9 cellular contexts compared by ENCODE assay signal in genomic region chr1:40064797-40065492, GRCh38.
DNase-seq lines count a peak whose midpoint lies in the region; ATAC-seq and TF ChIP-seq lines count a peak whose summit lies in the region.
"Had no signal": no experiment of that assay in that cellular context is flagged by ENCODE, and none has a peak within 500 bp of the region (broad histone marks: within the 10 kb centered on the region; RNA-seq: fewer than 3 reads in every experiment).

No MANE protein-coding gene starts in this region.

- H3K9me3 Mint-ChIP-seq in dendritic cell treated with granulocyte-macrophage colony-stimulating factor and Interleukin-4, amounts not matched to agents 40 ng/mL and 50 ng/mL, for 4 days, result no peaks in the 10 kb centered on the region

- peaks cover 88% of the 10 kb centered on the region for H3K36me3 ChIP-seq in DOHH2 (ENCODE audit: control insufficient read depth, low read length)

- TF ChIP-seq CTCF in DOHH2 (IDR thresholded peaks at IDR 0.05; ENCODE audit: low read depth, low read length, poor library complexity, severe bottlenecking) (no peak), GM20000 (IDR thresholded peaks at IDR 0.05; ENCODE audit: extremely low read depth, missing control alignments) (no peak), HL-60 (IDR thresholded peaks at IDR 0.05; ENCODE audit: insufficient read depth, low read length) (no peak)

- intact Hi-C loops in dendritic cell treated with granulocyte-macrophage colony-stimulating factor and Interleukin-4, amounts not matched to agents 40 ng/mL and 50 ng/mL, for 4 days (cut with micrococcal nuclease), result no loop called here

- H3K9me3 ChIP-seq in DOHH2 (ENCODE audit: control insufficient read depth, insufficient read depth, low read length), result no peaks in the 10 kb centered on the region

- H3K4me2 ChIP-seq in DOHH2 (ENCODE audit: low read length), result peak overlapping the region; percentile 71

- H3K36me3 Mint-ChIP-seq in dendritic cell treated with granulocyte-macrophage colony-stimulating factor and Interleukin-4, amounts not matched to agents 40 ng/mL and 50 ng/mL, for 4 days (ENCODE audit: low read depth), result peaks cover 100% of the 10 kb centered on the region

- H3K27ac Mint-ChIP-seq in dendritic cell treated with granulocyte-macrophage colony-stimulating factor and Interleukin-4, amounts not matched to agents 40 ng/mL and 50 ng/mL, for 4 days, result peak overlapping the region; percentile 57

- no peak for ATAC-seq in HG03469 (IDR thresholded peaks at IDR 0.05; ENCODE audit: unreplicated experiment)

- H3K79me2 ChIP-seq in DOHH2 (ENCODE audit: control insufficient read depth, low read length), result peaks cover 32% of the 10 kb centered on the region

- H3K27ac ChIP-seq in DOHH2 (ENCODE audit: low read depth, low read length) (peak overlapping the region; percentile 91), HL-60 (replicated peaks) (peak overlapping the region; percentile 87)

- peaks cover 17% of the 10 kb centered on the region for H3F3A ChIP-seq in DOHH2 (ENCODE audit: control insufficient read depth, insufficient read depth)

- H3K4me1 Mint-ChIP-seq in dendritic cell treated with granulocyte-macrophage colony-stimulating factor and Interleukin-4, amounts not matched to agents 40 ng/mL and 50 ng/mL, for 4 days (ENCODE audit: low read depth), result peaks cover 72% of the 10 kb centered on the region

- H3K9me2 ChIP-seq in DOHH2 (replicated peaks; ENCODE audit: control insufficient read depth, low read length), result no peaks in the 10 kb centered on the region

- H3K27me3 ChIP-seq in DOHH2 (ENCODE audit: control insufficient read depth, low read length) (no peaks in the 10 kb centered on the region), HL-60 (ENCODE audit: insufficient read depth, poor library complexity, severe bottlenecking) (no peaks in the 10 kb centered on the region)

- no peaks in the 10 kb centered on the region for H4K20me1 ChIP-seq in DOHH2 (ENCODE audit: control insufficient read depth, insufficient read depth, low read depth, low read length)

- no peaks in the 10 kb centered on the region for H3K27me3 Mint-ChIP-seq in dendritic cell treated with granulocyte-macrophage colony-stimulating factor and Interleukin-4, amounts not matched to agents 40 ng/mL and 50 ng/mL, for 4 days

- H3K4me3 ChIP-seq in DOHH2 (ENCODE audit: low read length) (peak overlapping the region; percentile 54), HL-60 (replicated peaks; ENCODE audit: insufficient read depth, low read length) (no peak overlapping the region)

- H3K4me1 ChIP-seq in DOHH2 (ENCODE audit: control insufficient read depth, low read length), result peaks cover 69% of the 10 kb centered on the region

- peak overlapping the region; percentile 45 for H3K4me3 Mint-ChIP-seq in dendritic cell treated with granulocyte-macrophage colony-stimulating factor and Interleukin-4, amounts not matched to agents 40 ng/mL and 50 ng/mL, for 4 days

- DNase-seq in GM20000 (ENCODE audit: low spot score) (peak; percentile 62), HL-60 (ENCODE audit: low read depth in 1 of 2, low spot score in 1 of 2) (peak in 1 of 2 experiments; percentile 87), NCI-H1105 (lab: John Stamatoyannopoulos, UW) (no peak), COLO829 (ENCODE audit: low spot score) (no peak)
- DNase-seq in stimulated activated CD4-positive, alpha-beta T cell treated with anti-CD3 and anti-CD28 coated beads, Interleukin-4, amount 100 ng/mL, for 24 hours, result no peak
- DNase-seq: foreskin melanocyte had no signal
